In the genomic region with DNA sequence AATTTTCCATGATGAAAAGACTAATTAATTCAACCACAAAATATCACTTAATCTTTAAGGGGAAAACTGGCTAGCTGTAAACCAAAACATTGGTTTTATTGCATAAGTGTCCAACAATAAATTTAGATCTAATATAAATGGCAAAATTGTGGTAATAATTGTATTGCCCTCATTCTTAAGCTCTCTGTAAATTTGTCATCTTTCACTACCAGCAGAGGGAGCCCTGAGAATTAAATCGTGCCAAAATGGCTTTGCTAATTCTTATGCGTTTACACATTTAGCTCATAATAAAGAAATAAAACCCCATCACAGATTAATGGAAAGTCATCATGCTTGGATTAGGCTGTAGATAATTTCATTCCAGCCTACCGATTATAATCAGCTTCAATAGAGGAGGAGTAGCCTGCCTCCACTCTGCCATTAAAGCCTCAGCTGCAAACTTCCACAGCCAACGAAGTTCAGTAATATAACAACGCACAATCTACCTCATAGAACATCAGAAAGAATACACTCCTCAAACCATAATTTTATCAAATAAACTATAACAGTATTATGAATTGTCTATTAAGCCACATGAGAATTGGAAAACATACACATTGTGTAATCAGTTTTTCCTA, we compare ENCODE assay signal across 10 cellular contexts.
DNase-seq lines count a peak whose midpoint lies in the region; ATAC-seq and TF ChIP-seq lines count a peak whose summit lies in the region.
"Had no signal": no experiment of that assay in that cellular context is flagged by ENCODE, and none has a peak within 500 bp of the region (broad histone marks: within the 10 kb centered on the region; RNA-seq: fewer than 3 reads in every experiment).

No MANE protein-coding gene starts in this region.

- no peak for ATAC-seq in CD8-positive, alpha-beta T cell
- no peak for ATAC-seq in GM19324 (IDR thresholded peaks at IDR 0.05; ENCODE audit: low FRiP score, unreplicated experiment)
- no peak for ATAC-seq in activated CD8-positive, alpha-beta memory T cell treated with anti-CD3 and anti-CD28 coated beads, Interleukin-2, amount 10 ng/mL, durations not matched to agents 7 days and 5 days
- ATAC-seq: naive thymus-derived CD8-positive, alpha-beta T cell had no signal

- H3K27me3 Mint-ChIP-seq in CD8-positive, alpha-beta T cell (ENCODE audit: low read depth): peaks cover 25% of the 10 kb centered on the region
- no peaks in the 10 kb centered on the region for H3K27me3 Mint-ChIP-seq in endodermal cell (ENCODE audit: insufficient read depth)
- H3K27me3 Mint-ChIP-seq in activated CD8-positive, alpha-beta memory T cell treated with anti-CD3 and anti-CD28 coated beads, Interleukin-2, amount 10 ng/mL, durations not matched to agents 7 days and 5 days: peaks cover 32% of the 10 kb centered on the region

- no peaks in the 10 kb centered on the region for H3K4me1 ChIP-seq in CD8-positive, alpha-beta T cell (ENCODE audit: insufficient read depth, low read length)
- H3K4me1 ChIP-seq in NT2/D1 (ENCODE audit: insufficient read depth, insufficient read length): no peaks in the 10 kb centered on the region
- H3K4me1 ChIP-seq in endodermal cell (ENCODE audit: control insufficient read depth, insufficient read depth, low read length): no peaks in the 10 kb centered on the region
- H3K4me1 ChIP-seq in osteoblast (ENCODE audit: insufficient read depth, low read length): no peaks in the 10 kb centered on the region

- H3K27me3 ChIP-seq in CD8-positive, alpha-beta T cell (ENCODE audit: insufficient read depth, low read length): no peaks in the 10 kb centered on the region
- no peaks in the 10 kb centered on the region for H3K27me3 ChIP-seq in H7 (ENCODE audit: control insufficient read depth, insufficient read depth, low read length)
- no peaks in the 10 kb centered on the region for H3K27me3 ChIP-seq in NT2/D1 (ENCODE audit: insufficient read depth, insufficient read length)
- no peaks in the 10 kb centered on the region for H3K27me3 ChIP-seq in endodermal cell (ENCODE audit: control insufficient read depth, insufficient read depth, low read length, poor library complexity, severe bottlenecking)
- H3K27me3 ChIP-seq in osteoblast (ENCODE audit: insufficient read depth, low read length): peaks cover 5% of the 10 kb centered on the region
- H3K27me3 ChIP-seq: SJCRH30 had no signal

- no peak overlapping the region for H3K27ac Mint-ChIP-seq in CD8-positive, alpha-beta T cell
- no peak overlapping the region for H3K27ac Mint-ChIP-seq in endodermal cell
- no peak overlapping the region for H3K27ac Mint-ChIP-seq in activated CD8-positive, alpha-beta memory T cell treated with anti-CD3 and anti-CD28 coated beads, Interleukin-2, amount 10 ng/mL, durations not matched to agents 7 days and 5 days
- H3K27ac Mint-ChIP-seq: naive thymus-derived CD8-positive, alpha-beta T cell had no signal

- H3K79me2 ChIP-seq in osteoblast (ENCODE audit: insufficient read depth, low read length): no peaks in the 10 kb centered on the region

- H3K4me3 ChIP-seq in CD8-positive, alpha-beta T cell (ENCODE audit: low read depth, low read length): no peak overlapping the region
- H3K4me3 ChIP-seq in H7 (ENCODE audit: insufficient read depth, low read depth, low read length) (no peak overlapping the region), NT2/D1 (ENCODE audit: insufficient read length, low read depth) (no peak overlapping the region), endodermal cell (ENCODE audit: low read length) (no peak overlapping the region), osteoblast (ENCODE audit: insufficient read depth, low read length) (no peak overlapping the region)
- H3K4me3 ChIP-seq: SJCRH30 had no signal

- peak; percentile 49 for TF ChIP-seq CTCF in CD8-positive, alpha-beta T cell (IDR thresholded peaks at IDR 0.05)
- TF ChIP-seq CTCF in endodermal cell (conservative IDR thresholded peaks at IDR 0.05) (peak; percentile 91), osteoblast (IDR thresholded peaks at IDR 0.05; ENCODE audit: extremely low read depth, low read depth, low read length) (peak; percentile 69)

- H3K36me3 Mint-ChIP-seq in CD8-positive, alpha-beta T cell: no peaks in the 10 kb centered on the region
- H3K36me3 Mint-ChIP-seq in endodermal cell (ENCODE audit: low read depth): peaks cover 2% of the 10 kb centered on the region
- no peaks in the 10 kb centered on the region for H3K36me3 Mint-ChIP-seq in activated CD8-positive, alpha-beta memory T cell treated with anti-CD3 and anti-CD28 coated beads, Interleukin-2, amount 10 ng/mL, durations not matched to agents 7 days and 5 days
- H3K36me3 Mint-ChIP-seq: naive thymus-derived CD8-positive, alpha-beta T cell had no signal

- no peaks in the 10 kb centered on the region for H3K36me3 ChIP-seq in CD8-positive, alpha-beta T cell (ENCODE audit: insufficient read depth, low read length)
- H3K36me3 ChIP-seq in H7 (replicated peaks; ENCODE audit: control insufficient read depth, insufficient read depth, low read length) (no peaks in the 10 kb centered on the region), NT2/D1 (ENCODE audit: insufficient read depth, insufficient read length, low read length) (no peaks in the 10 kb centered on the region), endodermal cell (ENCODE audit: control insufficient read depth, insufficient read depth, low read length) (no peaks in the 10 kb centered on the region), osteoblast (ENCODE audit: insufficient read depth, low read length) (no peaks in the 10 kb centered on the region)
- H3K36me3 ChIP-seq: SJCRH30 had no signal

- no peak overlapping the region for H3K4me3 Mint-ChIP-seq in CD8-positive, alpha-beta T cell
- H3K4me3 Mint-ChIP-seq in endodermal cell: no peak overlapping the region
- no peak overlapping the region for H3K4me3 Mint-ChIP-seq in activated CD8-positive, alpha-beta memory T cell treated with anti-CD3 and anti-CD28 coated beads, Interleukin-2, amount 10 ng/mL, durations not matched to agents 7 days and 5 days
- H3K4me3 Mint-ChIP-seq: naive thymus-derived CD8-positive, alpha-beta T cell had no signal

- H3K27ac ChIP-seq in CD8-positive, alpha-beta T cell (ENCODE audit: low read depth, low read length): no peak overlapping the region
- H3K27ac ChIP-seq in endodermal cell (ENCODE audit: low read depth, low read length) (no peak overlapping the region), osteoblast (ENCODE audit: low read depth, low read length) (no peak overlapping the region)
- H3K27ac ChIP-seq: SJCRH30 had no signal

- intact Hi-C loops in CD8-positive, alpha-beta T cell (cut with DNase I, micrococcal nuclease): loop anchor here (5.0 to 10.0 kb wide), 2 partner anchors 1393 to 1896 kb away; no protein-coding TSS in a partner anchor

- no peaks in the 10 kb centered on the region for H4K20me1 ChIP-seq in osteoblast (ENCODE audit: insufficient read depth, low read length)

- H3K9me3 ChIP-seq in CD8-positive, alpha-beta T cell (ENCODE audit: low read length): no peaks in the 10 kb centered on the region
- H3K9me3 ChIP-seq in NT2/D1 (ENCODE audit: insufficient read depth, low read length): no peaks in the 10 kb centered on the region
- H3K9me3 ChIP-seq in endodermal cell (ENCODE audit: control insufficient read depth, low read length): no peaks in the 10 kb centered on the region
- no peaks in the 10 kb centered on the region for H3K9me3 ChIP-seq in osteoblast (ENCODE audit: low read depth, low read length)
- H3K9me3 ChIP-seq: SJCRH30 had no signal

- no peak overlapping the region for H3K9ac ChIP-seq in NT2/D1 (ENCODE audit: insufficient read length, low read depth)
- no peak overlapping the region for H3K9ac ChIP-seq in endodermal cell (ENCODE audit: extremely low read depth, low read length, poor library complexity, severe bottlenecking)

- DNase-seq in CD8-positive, alpha-beta T cell: peak in 1 of 7 experiments; percentile 5
- DNase-seq in H7: peak; percentile 23
- DNase-seq in NT2/D1 (ENCODE audit: low read depth, low spot score): peak; percentile 27
- DNase-seq in endodermal cell: no peak
- peak; percentile 56 for DNase-seq in osteoblast (ENCODE audit: insufficient read length, low spot score, missing footprints)
- no peak for DNase-seq in activated CD4-positive, alpha-beta T cell treated with anti-CD3 and anti-CD28 coated beads for 48 hours
- DNase-seq in activated CD8-positive, alpha-beta memory T cell treated with anti-CD3 and anti-CD28 coated beads, Interleukin-2, amount 10 ng/mL, durations not matched to agents 7 days and 5 days: no peak

- no peak overlapping the region for H3K4me2 ChIP-seq in osteoblast (ENCODE audit: insufficient read depth, low read length)

- WGBS in endodermal cell (ENCODE audit: insufficient coverage in 1 of 2, insufficient read length in 1 of 2), 2 experiments: 27% methylated on average over 5 of the region's 5 CpGs; no CpG with 5 or more reads in 1 of the 2 experiments

- no peak overlapping the region for H2AFZ ChIP-seq in osteoblast (ENCODE audit: low read length)

- peaks cover 4% of the 10 kb centered on the region for H3K4me1 Mint-ChIP-seq in CD8-positive, alpha-beta T cell (ENCODE audit: low read depth)
- no peaks in the 10 kb centered on the region for H3K4me1 Mint-ChIP-seq in endodermal cell
- no peaks in the 10 kb centered on the region for H3K4me1 Mint-ChIP-seq in activated CD8-positive, alpha-beta memory T cell treated with anti-CD3 and anti-CD28 coated beads, Interleukin-2, amount 10 ng/mL, durations not matched to agents 7 days and 5 days

- CTCF ChIA-PET in CD8-positive, alpha-beta T cell (lab: Charles Lee): interaction anchor here (0.7 to 2.1 kb wide), 12 partner anchors 10 to 846 kb away, joined by 3 to 19 read pairs (median 5); no protein-coding TSS in a partner anchor
- CTCF ChIA-PET in activated CD8-positive, alpha-beta memory T cell treated with anti-CD3 and anti-CD28 coated beads, Interleukin-2, amount 10 ng/mL, durations not matched to agents 7 days and 5 days (lab: Charles Lee): interaction anchor here (0.7 to 2.1 kb wide), 18 partner anchors 8 to 846 kb away, joined by 3 to 23 read pairs (median 6); no protein-coding TSS in a partner anchor

- no peaks in the 10 kb centered on the region for H3K9me3 Mint-ChIP-seq in CD8-positive, alpha-beta T cell
- H3K9me3 Mint-ChIP-seq in endodermal cell: peaks cover 6% of the 10 kb centered on the region
- H3K9me3 Mint-ChIP-seq in activated CD8-positive, alpha-beta memory T cell treated with anti-CD3 and anti-CD28 coated beads, Interleukin-2, amount 10 ng/mL, durations not matched to agents 7 days and 5 days (ENCODE audit: low read depth): no peaks in the 10 kb centered on the region

- POLR2A ChIA-PET in CD8-positive, alpha-beta T cell (lab: Charles Lee): no interaction called here

Comparison
In these comparisons a context has a peak if more than half of its experiments do, and no peak if none do; other contexts are left out.
1. DNase-seq: peak in H7 (single experiment), NT2/D1 (single experiment) and osteoblast (single experiment); none in endodermal cell (single experiment), activated CD4-positive, alpha-beta T cell treated with anti-CD3 and anti-CD28 coated beads for 48 hours (single experiment) and activated CD8-positive, alpha-beta memory T cell treated with anti-CD3 and anti-CD28 coated beads, Interleukin-2, amount 10 ng/mL, durations not matched to agents 7 days and 5 days (single experiment).
2. Peak in every context shown above with its lines, with median percentiles within 50 percentile points of each other: CTCF ChIP-seq.